ENCODE assay signal across 1 cellular context in genomic region chr14:103378042-103378854, GRCh38.
A peak's percentile ranks its signal among the peaks of the same experiment; 100 is the strongest.
TF ChIP-seq lines count a peak whose summit lies in the region.

No MANE protein-coding gene starts in this region.

TF ChIP-seq in K562, 482 proteins besides CTCF, POLR2A, EP300 and RAD21 (continued from another document and continues in another):
- TF ChIP-seq ZBTB40 (IDR thresholded peaks at IDR 0.05) (no peak), ZBTB40 (CRISPR knock-in tag; IDR thresholded peaks at IDR 0.05) (no peak), RFX7 (CRISPR knock-in tag; IDR thresholded peaks at IDR 0.05) (no peak), TCF7L2 (IDR thresholded peaks at IDR 0.05; ENCODE audit: low read depth, low read length) (no peak), MAFK (IDR thresholded peaks at IDR 0.05; ENCODE audit: low read length) (0 out of 2 replicates have a peak, but pooled peaks have one; percentile 32), MEF2D (tag; conservative IDR thresholded peaks at IDR 0.05; ENCODE audit: low read depth) (no peak), NCOR1 (IDR thresholded peaks at IDR 0.05) (peak; percentile 96), ZNF77 (CRISPR knock-in tag; IDR thresholded peaks at IDR 0.05) (no peak), NFE2 (IDR thresholded peaks at IDR 0.05; ENCODE audit: low read depth) (peak; percentile 67), ZBTB12 (CRISPR knock-in tag; IDR thresholded peaks at IDR 0.05) (peak; percentile 59; the same call in 1 of the 2 replicates), E2F6 (IDR thresholded peaks at IDR 0.05; ENCODE audit: borderline replicate concordance in 1 of 2, extremely low read depth in 1 of 2, insufficient read depth in 1 of 2, insufficient read length in 1 of 2, low read depth in 1 of 2, low read length in 1 of 2, poor library complexity in 1 of 2, severe bottlenecking in 1 of 2) (no peak), ARID3A (IDR thresholded peaks at IDR 0.05; ENCODE audit: borderline replicate concordance, low read depth, low read length) (0 out of 2 replicates have a peak, but pooled peaks have one; percentile 55), CBFB (CRISPR knock-in tag; IDR thresholded peaks at IDR 0.05) (no peak), PRMT5 (CRISPR knock-in tag; IDR thresholded peaks at IDR 0.05) (no peak), CREB1 (IDR thresholded peaks at IDR 0.05) (peak; percentile 86), CREB1 (CRISPR knock-in tag; IDR thresholded peaks at IDR 0.05) (peak; percentile 70; the same call in 1 of the 2 replicates), FOXM1 (IDR thresholded peaks at IDR 0.05; ENCODE audit: low read depth) (peak; percentile 85), FOXM1 (CRISPR knock-in tag; IDR thresholded peaks at IDR 0.05; ENCODE audit: low read depth) (no peak), AFF1 (IDR thresholded peaks at IDR 0.05; ENCODE audit: low read depth in 1 of 2, partially characterized antibody in 2 of 2) (peak in 1 of 2 experiments; percentile 9), CEBPZ (IDR thresholded peaks at IDR 0.05; ENCODE audit: borderline replicate concordance, low read depth, low read length) (no peak), SOX6 (IDR thresholded peaks at IDR 0.05) (peak; percentile 82), MYC (IDR thresholded peaks at IDR 0.05; ENCODE audit: low read depth, low read length) (peak; percentile 38), MYC (CRISPR knock-in tag; IDR thresholded peaks at IDR 0.05; ENCODE audit: borderline replicate concordance, low read depth) (no peak), ZNF140 (CRISPR knock-in tag; IDR thresholded peaks at IDR 0.05) (no peak), RB1 (IDR thresholded peaks at IDR 0.05; ENCODE audit: low read depth) (peak; percentile 54; the same call in 1 of the 2 replicates), ZC3H8 (IDR thresholded peaks at IDR 0.05) (no peak), EWSR1 (IDR thresholded peaks at IDR 0.05; ENCODE audit: borderline replicate concordance, low read depth, partially characterized antibody) (no peak), BCLAF1 (IDR thresholded peaks at IDR 0.05; ENCODE audit: borderline replicate concordance in 1 of 2, control insufficient read depth in 1 of 2, low read depth in 2 of 2, low read length in 1 of 2) (0 out of 4 replicates have a peak, but pooled peaks of 1 of the 2 experiments have one; percentile 45), PHF20 (IDR thresholded peaks at IDR 0.05; ENCODE audit: partially characterized antibody) (peak; percentile 41), DACH1 (IDR thresholded peaks at IDR 0.05; ENCODE audit: partially characterized antibody) (peak; percentile 70), ADNP (tag; IDR thresholded peaks at IDR 0.05) (no peak), HNRNPH1 (optimal IDR thresholded peaks at IDR 0.05; ENCODE audit: low read depth, low read length) (no peak)
